8 cellular contexts compared by ENCODE assay signal in the genomic region with DNA sequence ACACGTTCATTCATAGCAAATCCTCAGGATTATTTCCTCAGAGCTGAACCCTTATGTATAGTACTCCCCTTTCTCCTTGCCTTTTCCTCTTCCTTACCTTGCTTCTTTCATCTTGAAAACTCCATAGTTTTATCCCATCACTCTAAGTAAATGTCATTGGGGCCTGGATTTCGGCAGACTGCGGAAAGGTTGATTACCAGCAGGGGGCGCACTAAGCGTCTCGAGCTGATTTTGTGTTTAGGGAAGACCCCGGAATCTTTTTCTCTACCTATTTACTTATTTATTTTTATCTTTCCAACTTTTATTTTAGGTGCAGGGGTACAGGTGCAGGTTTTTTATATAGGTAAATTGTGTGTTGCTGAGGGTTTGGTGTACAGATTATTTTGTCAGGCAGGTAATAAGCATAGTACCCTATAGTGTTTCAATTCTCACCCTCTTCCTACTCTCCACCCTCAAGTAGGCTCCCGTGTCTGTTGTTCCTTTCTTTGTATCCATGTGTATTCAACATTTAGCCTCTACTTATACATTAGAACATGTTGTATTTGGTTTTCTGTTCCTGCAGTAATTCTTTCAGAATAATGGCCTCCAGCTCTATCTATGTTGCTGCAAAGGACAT. TPM values are rescaled to one million over a fixed set of nuclear protein-coding genes. Genes with fewer than 3 reads are reported as not detected.
A peak's percentile ranks its signal among the peaks of the same experiment; 100 is the strongest.
DNase-seq lines count a peak whose midpoint lies in the region; ATAC-seq and TF ChIP-seq lines count a peak whose summit lies in the region.

No MANE protein-coding gene starts in this region.

- DNase-seq in CD1c-positive myeloid dendritic cell (ENCODE audit: extremely low spot score) (peak; percentile 59), HCT116 (ENCODE audit: low read depth, low spot score) (no peak), T1000 (lab: John Stamatoyannopoulos, UW) (peak; percentile 5), dorsolateral prefrontal cortex (peak in 6 of 10 donors; percentile 24 to 59 (median 44)), omental fat pad (ENCODE audit: low spot score) (no peak), occipital lobe (lab: John Stamatoyannopoulos, UW) (no peak)

- H3K27me3 ChIP-seq in HCT116 (ENCODE audit: insufficient read depth, low read length) (no peaks in the 10 kb centered on the region), dorsolateral prefrontal cortex (no peaks in the 10 kb centered on the region)

- no peak overlapping the region for H3K9ac ChIP-seq in HCT116 (ENCODE audit: low read length)

- no peak overlapping the region for H3K4me3 Mint-ChIP-seq in nephron

- H3K79me2 ChIP-seq in HCT116 (ENCODE audit: insufficient read depth, low read length), result no peaks in the 10 kb centered on the region

- peak; percentile 46; the same call in 1 of the 2 replicates for ATAC-seq in HCT116
- no peak for ATAC-seq in HG03378 (IDR thresholded peaks at IDR 0.05; ENCODE audit: unreplicated experiment)
- no peak for ATAC-seq in omental fat pad (ENCODE audit: low FRiP score)

- no peaks in the 10 kb centered on the region for H3K9me3 ChIP-seq in HCT116 (ENCODE audit: control insufficient read depth in 1 of 2, insufficient read depth in 1 of 2, low read depth in 1 of 2, low read length in 2 of 2)

- H3K27me3 Mint-ChIP-seq in nephron (ENCODE audit: low read depth), result no peaks in the 10 kb centered on the region

- H3K9me3 Mint-ChIP-seq in nephron, result no peaks in the 10 kb centered on the region

- H2AFZ ChIP-seq in HCT116 (ENCODE audit: low read depth, low read length, poor library complexity, severe bottlenecking), result no peak overlapping the region

- CTCF ChIA-PET in HCT116 (lab: Charles Lee), result interaction anchor here (0.6 to 4.4 kb wide), 15 partner anchors 11 to 717 kb away, joined by 3 to 47 read pairs (median 4); a partner anchor contains a TSS

- H3K27ac ChIP-seq in HCT116 (ENCODE audit: low read depth, low read length) (no peak overlapping the region), dorsolateral prefrontal cortex (no peak overlapping the region)

- H3K27ac Mint-ChIP-seq in nephron, result no peak overlapping the region

- RAD21 ChIA-PET in HCT116 (lab: Charles Lee; ENCODE audit: low non-redundant PET in 1 of 2, low total read pairs in 2 of 2, uncharacterized antibody in 2 of 2, unreplicated experiment in 2 of 2), result interaction anchor here in 1 of 2 experiments (0.7 kb wide), 1 partner anchor 89 kb away, joined by 3 read pairs; no protein-coding TSS in a partner anchor

- no peaks in the 10 kb centered on the region for H3K4me1 Mint-ChIP-seq in nephron

- no peak overlapping the region for H3K4me2 ChIP-seq in HCT116 (ENCODE audit: low read length)

- no peaks in the 10 kb centered on the region; a peak in 1 of 4 replicates for H3K36me3 ChIP-seq in HCT116 (ENCODE audit: control insufficient read depth in 1 of 2, insufficient read depth in 2 of 2, low read length in 2 of 2)

- H4K20me1 ChIP-seq in HCT116 (ENCODE audit: insufficient read depth), result no peaks in the 10 kb centered on the region

- no peaks in the 10 kb centered on the region for H3K36me3 Mint-ChIP-seq in nephron (ENCODE audit: low read depth)

- POLR2A ChIA-PET in HCT116 (lab: Charles Lee), result interaction anchor here (1.3 kb wide), 1 partner anchor 11 kb away, joined by 3 read pairs; a partner anchor contains a TSS

- peak; percentile 23; the same call in 1 of the 2 replicates for TF ChIP-seq RAD21 in HCT116 (IDR thresholded peaks at IDR 0.05; ENCODE audit: low read depth)

- H3K9me2 ChIP-seq in HCT116 (ENCODE audit: insufficient read depth), result no peaks in the 10 kb centered on the region

- intact Hi-C loops in HCT116 (cut with micrococcal nuclease), result loop anchor here (5.0 to 10.0 kb wide), 4 partner anchors 248 to 781 kb away; a partner anchor contains a TSS
- intact Hi-C loops in dorsolateral prefrontal cortex (cut with DNase I), result loop anchor here (5.0 to 10.0 kb wide), 4 partner anchors 91 to 938 kb away; a partner anchor contains a TSS

- H3K4me3 ChIP-seq in HCT116 (replicated peaks in 1 of 2; ENCODE audit: low read depth in 1 of 2, low read length in 2 of 2), result no peak overlapping the region
- H3K4me3 ChIP-seq in dorsolateral prefrontal cortex, result no peak overlapping the region

- BruUV-seq in HCT116 (replicated peaks; lab: Mats Ljungman, UMichigan), result no TSS peak

- peak; percentile 41 to 96 (median 83); a peak in 5 of 6 replicates for TF ChIP-seq CTCF in HCT116 (IDR thresholded peaks at IDR 0.05 in 2 of 3, conservative IDR thresholded peaks at IDR 0.05 in 1 of 3; ENCODE audit: borderline replicate concordance in 1 of 3, insufficient read depth in 1 of 3, low read depth in 2 of 3, low read length in 2 of 3)
- peak; percentile 34 to 87 (median 78) for TF ChIP-seq CTCF in dorsolateral prefrontal cortex (IDR thresholded peaks at IDR 0.05 in 54 of 56, conservative IDR thresholded peaks at IDR 0.05 in 2 of 56; ENCODE audit: low read depth in 1 of 56, partially characterized antibody in 56 of 56)
- peak; percentile 68 to 73 (median 68) for TF ChIP-seq CTCF in nephron (IDR thresholded peaks at IDR 0.05; ENCODE audit: unreplicated experiment in 3 of 3)
- TF ChIP-seq CTCF in omental fat pad (IDR thresholded peaks at IDR 0.05), result no peak

- no peak for TF ChIP-seq POLR2A in HCT116 (IDR thresholded peaks at IDR 0.05; ENCODE audit: borderline replicate concordance, extremely low read depth, insufficient read depth, insufficient read length)

- H3K4me1 ChIP-seq in HCT116 (ENCODE audit: control insufficient read depth in 1 of 2, insufficient read depth in 2 of 2, low read length in 2 of 2), result no peaks in the 10 kb centered on the region

TF ChIP-seq in HCT116, 20 proteins besides CTCF, POLR2A, EP300 and RAD21:
- TF ChIP-seq CEBPB (IDR thresholded peaks at IDR 0.05; ENCODE audit: low read depth) (no peak), SIN3A (IDR thresholded peaks at IDR 0.05; ENCODE audit: low read depth) (no peak), ELF1 (IDR thresholded peaks at IDR 0.05; ENCODE audit: borderline replicate concordance, low read depth) (no peak), EZH2phosphoT487 (IDR thresholded peaks at IDR 0.05; ENCODE audit: borderline replicate concordance) (no peak), YY1 (IDR thresholded peaks at IDR 0.05; ENCODE audit: extremely low read depth, insufficient replicate concordance, low read depth, low read length) (no peak)

RNA-seq across cellular contexts. Expression of a gene that starts 11.4 kb away (rescaled TPM):
- total RNA-seq in HCT116 (2021; ENCODE audit: unreplicated experiment), result 26.5 TPM
- polyA plus RNA-seq in HCT116 (2012), result 7.6 and 10.2 TPM in 2 replicates
- total RNA-seq in dorsolateral prefrontal cortex, result 10 to 100 TPM in 117 of 120 experiments, 1 to 10 TPM in 3; 9.0 to 31.7 (median 17.0) TPM
- total RNA-seq in omental fat pad, result 100 to 1,000 TPM in 3 of 4 donors, 10 to 100 TPM in 1; 87.2 to 394 (median 192) TPM
- total RNA-seq in occipital lobe, result 9.4 TPM

RNA-seq across cellular contexts. Expression of a gene that starts 27.2 kb away (rescaled TPM):
- 16.6 TPM for total RNA-seq in HCT116 (2021; ENCODE audit: unreplicated experiment)
- 10.3 and 12.9 TPM in 2 replicates for polyA plus RNA-seq in HCT116 (2012)
- total RNA-seq in dorsolateral prefrontal cortex, result 10 to 100 TPM; 14.6 to 48.4 (median 28.4) TPM
- total RNA-seq in omental fat pad, result 10 to 100 TPM; 15.7 to 31.6 (median 26.7) TPM
- 7.8 TPM for total RNA-seq in occipital lobe

Comparison
In these comparisons a context has a peak if more than half of its experiments do, and no peak if none do; other contexts are left out.
1. DNase-seq: peak in CD1c-positive myeloid dendritic cell (single experiment), T1000 (single experiment) and dorsolateral prefrontal cortex (6 of 10); none in HCT116 (single experiment), omental fat pad (single experiment) and occipital lobe (single experiment).
2. CTCF ChIP-seq: peak in HCT116 (3 of 3), dorsolateral prefrontal cortex (56 of 56) and nephron (3 of 3); none in omental fat pad (0 of 3).